ENCODE assay signal across 9 cellular contexts in the genomic region with DNA sequence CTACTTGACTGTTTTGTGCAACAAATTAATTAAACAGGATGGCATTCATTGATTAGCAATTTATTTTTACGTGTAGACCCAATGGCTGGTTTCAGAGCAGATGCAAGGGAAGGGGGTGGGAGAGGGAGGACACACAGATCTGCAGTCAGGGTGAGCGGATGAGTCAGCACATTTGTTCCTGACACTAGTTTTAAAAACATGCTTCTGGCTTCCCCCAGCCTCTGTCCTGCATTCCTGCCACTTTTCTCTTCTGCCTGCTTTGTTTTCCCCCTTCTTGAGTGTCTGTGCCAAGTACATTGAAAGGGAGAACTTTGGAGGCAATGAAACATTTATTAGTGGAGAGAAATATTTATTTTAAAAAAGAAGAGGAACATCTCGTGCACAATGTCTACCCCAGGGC. TPM values are rescaled to one million over a fixed set of nuclear protein-coding genes. Genes with fewer than 3 reads are reported as not detected.
DNase-seq lines count a peak whose midpoint lies in the region; ATAC-seq and TF ChIP-seq lines count a peak whose summit lies in the region.
"Had no signal": no experiment of that assay in that cellular context is flagged by ENCODE, and none has a peak within 500 bp of the region (broad histone marks: within the 10 kb centered on the region; RNA-seq: fewer than 3 reads in every experiment).

No MANE protein-coding gene starts in this region.

- no peak overlapping the region for H3K14ac ChIP-seq in IMR-90 (replicated peaks; ENCODE audit: low read depth, low read length)

- DNase-seq in A172 (ENCODE audit: low spot score) (peak; percentile 75), IMR-90 (peak; percentile 90), brain microvascular endothelial cell (peak; percentile 87), left lobe of liver (ENCODE audit: low spot score) (no peak), NCI-H2196 (lab: John Stamatoyannopoulos, UW; ENCODE audit: unreplicated experiment) (no peak), T-helper 9 cell (no peak)
- DNase-seq: DMS79 had no signal

- H3K36me3 ChIP-seq in IMR-90 (ENCODE audit: control insufficient read depth, insufficient read depth, low read length) (peaks cover 35% of the 10 kb centered on the region), brain microvascular endothelial cell (replicated peaks) (peaks cover 8% of the 10 kb centered on the region)

- no peak overlapping the region for H3K4me2 ChIP-seq in IMR-90 (ENCODE audit: low read depth, low read length)

- H3K79me1 ChIP-seq in IMR-90 (ENCODE audit: low read depth in 1 of 2, low read length in 2 of 2): peaks cover 0 to 17% of the 10 kb centered on the region in 2 experiments; a peak in 3 of 4 replicates

- H3K27ac ChIP-seq in IMR-90 (ENCODE audit: insufficient read depth, low read length) (peak overlapping the region; percentile 75; the same call in 1 of the 2 replicates), brain microvascular endothelial cell (peak overlapping the region; percentile 49)

- no peak for TF ChIP-seq CTCF in IMR-90 (conservative IDR thresholded peaks at IDR 0.05; ENCODE audit: low read depth, low read length)
- TF ChIP-seq CTCF in brain microvascular endothelial cell (IDR thresholded peaks at IDR 0.05; ENCODE audit: low read depth, low read length, missing control alignments): no peak

- TF ChIP-seq RAD21 in IMR-90 (IDR thresholded peaks at IDR 0.05; ENCODE audit: low read length): no peak

- H3K18ac ChIP-seq in IMR-90 (ENCODE audit: low read depth, low read length): peak overlapping the region; percentile 73

- no peak for TF ChIP-seq POLR2A in IMR-90 (IDR thresholded peaks at IDR 0.05; ENCODE audit: low read depth, low read length)

- H4K5ac ChIP-seq in IMR-90 (ENCODE audit: low read depth, low read length): no peak overlapping the region

- H3K27me3 ChIP-seq in IMR-90 (ENCODE audit: control insufficient read depth, insufficient read depth, low read length) (no peaks in the 10 kb centered on the region), brain microvascular endothelial cell (replicated peaks) (no peaks in the 10 kb centered on the region)

- intact Hi-C loops in IMR-90 (cut with micrococcal nuclease): loop anchor here (2.0 kb wide), 1 partner anchor 16 kb away; no protein-coding TSS in a partner anchor

- H4K8ac ChIP-seq in IMR-90 (ENCODE audit: low read depth in 2 of 2, low read length in 2 of 2): peak overlapping the region in 1 of 2 experiments; percentile 48; a peak in 2 of 4 replicates

- peak overlapping the region; percentile 24 for H2AFZ ChIP-seq in IMR-90 (replicated peaks; ENCODE audit: low read length, poor library complexity)

- H4K91ac ChIP-seq in IMR-90 (ENCODE audit: insufficient read depth, low read depth, low read length): peak overlapping the region; percentile 67

- dilution Hi-C loops in IMR-90 (cut with HindIII; ENCODE audit: low sequenced_read_pairs, unreplicated experiment): no loop called here

- POLR2A ChIA-PET in IMR-90 (lab: Charles Lee; ENCODE audit: unreplicated experiment): no interaction called here

- H3K4me1 ChIP-seq in IMR-90 (ENCODE audit: control insufficient read depth, insufficient read depth, low read length): peaks cover 34% of the 10 kb centered on the region

- peak overlapping the region; percentile 74 for H3K4ac ChIP-seq in IMR-90 (ENCODE audit: low read depth, low read length)

- H2BK120ac ChIP-seq in IMR-90 (ENCODE audit: low read depth, low read length): peak overlapping the region; percentile 67

- in situ Hi-C loops in IMR-90 (cut with MboI; ENCODE audit: low sequenced_read_pairs) (loop anchor here (5.0 kb wide), 1 partner anchor 47 kb away; no protein-coding TSS in a partner anchor), brain microvascular endothelial cell (cut with HindIII; ENCODE audit: low pct_ligation_motif_present, low sequenced_read_pairs) (no loop called here)

- no peak overlapping the region for H2AK5ac ChIP-seq in IMR-90 (ENCODE audit: low read depth, low read length)

- CTCF ChIA-PET in IMR-90 (lab: Yijun Ruan, JAX): interaction anchor here (0.5 kb wide), 1 partner anchor 29 kb away, joined by 4 read pairs; no protein-coding TSS in a partner anchor

- whole genome bisulfite sequencing in IMR-90 (ENCODE audit: extremely low coverage in 2 of 2, insufficient read length in 1 of 2), 2 experiments: no CpG with 5 or more reads among the region's 3 CpGs

- H3K9me3 ChIP-seq in IMR-90 (ENCODE audit: control insufficient read depth, insufficient read depth, low read length): no peaks in the 10 kb centered on the region

- no peak overlapping the region for H3K4me3 ChIP-seq in IMR-90 (ENCODE audit: insufficient read depth, low read depth, low read length)
- no peak overlapping the region for H3K4me3 ChIP-seq in brain microvascular endothelial cell (ENCODE audit: low read depth, low read length)

- BruUV-seq in IMR-90 (replicated peaks; lab: Mats Ljungman, UMichigan): no TSS peak

- H2BK20ac ChIP-seq in IMR-90 (ENCODE audit: low read depth, low read length): peak overlapping the region; percentile 77

- H3K9me1 ChIP-seq in IMR-90 (ENCODE audit: insufficient read depth, low read length): peaks cover 33% of the 10 kb centered on the region

- peaks cover 3% of the 10 kb centered on the region; the same call in 1 of the 2 replicates for H4K20me1 ChIP-seq in IMR-90 (ENCODE audit: insufficient read depth, low read length)

- H3K9ac ChIP-seq in IMR-90 (ENCODE audit: low read depth, low read length): peak overlapping the region; percentile 26

- ATAC-seq in IMR-90 (ENCODE audit: low read depth): peak; percentile 70
- ATAC-seq in left lobe of liver: peak; percentile 61
- ATAC-seq in HG02885 (IDR thresholded peaks at IDR 0.05; ENCODE audit: poor library complexity, unreplicated experiment): no peak
- no peak for ATAC-seq in HG02642 (IDR thresholded peaks at IDR 0.05; ENCODE audit: poor library complexity, unreplicated experiment)

- peak overlapping the region; percentile 41; the same call in 1 of the 2 replicates for H3K23ac ChIP-seq in IMR-90 (ENCODE audit: low read depth, low read length)

- H3K56ac ChIP-seq in IMR-90 (ENCODE audit: extremely low read depth, insufficient read depth, low read length): no peak overlapping the region

- no peak overlapping the region for H2AK9ac ChIP-seq in IMR-90 (replicated peaks; ENCODE audit: low read depth, low read length, poor library complexity)

- peak overlapping the region; percentile 69 for H2BK5ac ChIP-seq in IMR-90 (ENCODE audit: low read depth, low read length, poor library complexity, severe bottlenecking)

- H2BK15ac ChIP-seq in IMR-90 (ENCODE audit: low read depth, low read length): peak overlapping the region; percentile 4; the same call in 1 of the 3 replicates

TF ChIP-seq in IMR-90, 13 proteins besides CTCF, POLR2A, EP300 and RAD21:
- TF ChIP-seq CEBPB (IDR thresholded peaks at IDR 0.05; ENCODE audit: low read depth, low read length) (no peak), FOS (IDR thresholded peaks at IDR 0.05; ENCODE audit: low read depth, low read length) (peak; percentile 72), ELK1 (IDR thresholded peaks at IDR 0.05; ENCODE audit: borderline replicate concordance, low read depth, low read length) (no peak), MAFK (IDR thresholded peaks at IDR 0.05; ENCODE audit: low read depth, low read length) (peak; percentile 97), SMC3 (IDR thresholded peaks at IDR 0.05; ENCODE audit: low read depth, low read length) (no peak; the same call in 1 of the 2 replicates), MAZ (IDR thresholded peaks at IDR 0.05; ENCODE audit: borderline replicate concordance, low read depth, low read length) (peak; percentile 54; the same call in 1 of the 2 replicates), CHD1 (IDR thresholded peaks at IDR 0.05; ENCODE audit: low read depth, low read length) (no peak), USF2 (IDR thresholded peaks at IDR 0.05; ENCODE audit: low read depth, low read length) (no peak), NFE2L2 (IDR thresholded peaks at IDR 0.05; ENCODE audit: low read depth, low read length) (peak; percentile 99), RFX5 (IDR thresholded peaks at IDR 0.05; ENCODE audit: low read depth, low read length) (no peak), MXI1 (IDR thresholded peaks at IDR 0.05; ENCODE audit: borderline replicate concordance, low read depth, low read length) (peak; percentile 76), BHLHE40 (IDR thresholded peaks at IDR 0.05; ENCODE audit: low read depth, low read length) (no peak), RCOR1 (IDR thresholded peaks at IDR 0.05; ENCODE audit: insufficient replicate concordance, low read length) (no peak)

RNA-seq across cellular contexts. Expression of gene NRP2, which starts 52.1 kb away (rescaled TPM):
- total RNA-seq in A172 (2014; rRNA removed; shearing (Covaris generic)): 5.4 and 10.2 TPM in 2 replicates
- total RNA-seq in IMR-90 (2012; rRNA removed): 43.3 and 46.4 TPM in 2 replicates
- polyA plus RNA-seq in IMR-90 (2012; rRNA removed): 45.2 and 51.3 TPM in 2 replicates
- polyA plus RNA-seq in IMR-90 (2012; cell fraction: cytosol; rRNA removed): 40.6 and 48.8 TPM in 2 replicates
- polyA plus RNA-seq in IMR-90 (2012; cell fraction: nucleus; rRNA removed; ENCODE audit: low replicate concordance): 27.6 and 54.4 TPM in 2 replicates
- total RNA-seq in left lobe of liver: 7.7 TPM

Comparison
In these comparisons a context has a peak if more than half of its experiments do, and no peak if none do; other contexts are left out.
1. DNase-seq: peak in A172 (single experiment), IMR-90 (single experiment) and brain microvascular endothelial cell (single experiment); none in left lobe of liver (single experiment), NCI-H2196 (single experiment) and T-helper 9 cell (single experiment).
2. ATAC-seq: peak in IMR-90 (single experiment) and left lobe of liver (single experiment); none in HG02885 (single experiment) and HG02642 (single experiment).